ENCODE assay signal across 1 cellular context in the genomic region with DNA sequence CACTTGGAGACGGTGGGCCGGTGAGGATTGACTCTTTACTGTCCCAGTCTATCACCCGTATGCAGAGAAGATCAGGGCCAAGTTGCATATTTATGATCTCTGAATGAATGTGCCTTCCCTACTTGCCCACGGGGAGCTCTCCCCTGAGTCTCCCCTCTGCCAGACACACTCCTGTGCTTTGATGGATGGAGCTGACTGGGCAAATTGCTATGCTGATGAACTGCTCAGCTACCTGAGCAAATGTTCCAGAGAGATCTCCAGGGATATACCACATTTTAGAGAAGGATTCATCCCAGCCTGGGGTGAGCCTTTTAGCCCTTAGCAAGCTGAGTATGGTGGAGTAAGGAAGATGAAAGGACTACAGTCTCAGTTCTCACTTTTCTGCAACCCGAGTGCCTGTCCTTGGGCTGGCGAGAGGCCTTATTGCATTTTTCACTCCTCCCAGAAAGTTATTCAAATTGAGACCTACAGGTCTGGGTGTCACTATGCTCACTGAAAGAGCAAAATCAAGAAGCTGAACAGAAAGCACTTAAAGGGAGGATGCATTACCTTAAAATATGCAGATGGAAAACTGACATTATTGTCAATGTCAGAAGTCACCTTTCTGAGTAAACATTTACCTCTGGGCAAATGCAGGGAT.
TF ChIP-seq lines count a peak whose summit lies in the region.

No MANE protein-coding gene starts in this region.

TF ChIP-seq in SK-N-SH, 30 proteins besides CTCF, POLR2A, EP300 and RAD21 (continued from another document):
- TF ChIP-seq USF1 (IDR thresholded peaks at IDR 0.05; ENCODE audit: borderline replicate concordance, low read depth) (no peak), ELF1 (IDR thresholded peaks at IDR 0.05) (no peak), TEAD4 (IDR thresholded peaks at IDR 0.05; ENCODE audit: borderline replicate concordance, insufficient read depth) (no peak), FOXM1 (IDR thresholded peaks at IDR 0.05; ENCODE audit: low read depth) (no peak), IRF3 (IDR thresholded peaks at IDR 0.05; ENCODE audit: low read depth, low read length) (no peak), JUND (IDR thresholded peaks at IDR 0.05) (no peak), PBX3 (IDR thresholded peaks at IDR 0.05) (no peak), RCOR1 (IDR thresholded peaks at IDR 0.05; ENCODE audit: low read length) (no peak), TCF12 (IDR thresholded peaks at IDR 0.05) (no peak), MAX (IDR thresholded peaks at IDR 0.05; ENCODE audit: low read depth) (no peak)
TF ChIP-seq in SK-N-SH: peak in this region for 0.
